Comparison of ENCODE assay signal across 19 cellular contexts in genomic region chr12:32577328-32577727, GRCh38.
DNase-seq lines count a peak whose midpoint lies in the region; ATAC-seq, FAIRE-seq and TF ChIP-seq lines count a peak whose summit lies in the region.
"Had no signal": no experiment of that assay in that cellular context is flagged by ENCODE, and none has a peak within 500 bp of the region (broad histone marks: within the 10 kb centered on the region; RNA-seq: fewer than 3 reads in every experiment).

No MANE protein-coding gene starts in this region.

- ATAC-seq in heart left ventricle (peak in 1 of 4 donors; percentile 59), left lung (no peak)
- ATAC-seq: A549, HepG2 had no signal

- no peaks in the 10 kb centered on the region for H4K20me1 ChIP-seq in endothelial cell of umbilical vein (replicated peaks; ENCODE audit: control insufficient read depth, extremely low read depth, insufficient read depth, low read length)
- H4K20me1 ChIP-seq: BLaER1 had no signal

- H3K27me3 Mint-ChIP-seq in mesothelial cell of epicardium (ENCODE audit: low read depth), result no peaks in the 10 kb centered on the region
- H3K27me3 Mint-ChIP-seq: IgD-negative memory B cell had no signal

- TF ChIP-seq POLR2A in heart left ventricle (IDR thresholded peaks at IDR 0.05) (no peak), endothelial cell of umbilical vein (IDR thresholded peaks at IDR 0.05; ENCODE audit: low read depth, low read length) (no peak), Peyer's patch (IDR thresholded peaks at IDR 0.05) (no peak)

- no peaks in the 10 kb centered on the region for H3K9me1 ChIP-seq in endothelial cell of umbilical vein (replicated peaks; ENCODE audit: control insufficient read depth, extremely low read depth, insufficient read depth, low read length)

- peaks cover 10% of the 10 kb centered on the region for H3K4me1 Mint-ChIP-seq in mesothelial cell of epicardium
- H3K4me1 Mint-ChIP-seq: IgD-negative memory B cell had no signal

- 36 to 51% (median 46%) methylated on average over 2 of the region's 2 CpGs for WGBS in heart left ventricle, 4 donors

- peak overlapping the region in 10 of 12 donors; percentile 17 to 63 (median 32) for H3K27ac ChIP-seq in heart left ventricle
- H3K27ac ChIP-seq in right atrium auricular region, result no peak overlapping the region
- H3K27ac ChIP-seq in endothelial cell of umbilical vein (ENCODE audit: insufficient read depth, low read depth, low read length), result no peak overlapping the region
- H3K27ac ChIP-seq in left lung, result no peak overlapping the region
- H3K27ac ChIP-seq in Peyer's patch, result no peak overlapping the region
- H3K27ac ChIP-seq: 22Rv1, A549, BLaER1 had no signal

- H3K79me2 ChIP-seq in endothelial cell of umbilical vein (ENCODE audit: control insufficient read depth, insufficient read depth, low read length), result peaks cover 8% of the 10 kb centered on the region

- H3K27me3 ChIP-seq in heart left ventricle (no peaks in the 10 kb centered on the region), right atrium auricular region (no peaks in the 10 kb centered on the region), endothelial cell of umbilical vein (ENCODE audit: control insufficient read depth in 2 of 2, insufficient read depth in 2 of 2, low read length in 2 of 2) (no peaks in the 10 kb centered on the region), left lung (no peaks in the 10 kb centered on the region), Peyer's patch (no peaks in the 10 kb centered on the region)
- H3K27me3 ChIP-seq: BLaER1 had no signal

- DNase-seq in heart left ventricle (no peak), right atrium auricular region (ENCODE audit: low spot score) (no peak), endothelial cell of umbilical vein (ENCODE audit: low read depth, low spot score) (no peak), mesothelial cell of epicardium (ENCODE audit: low spot score in 2 of 2, unreplicated experiment in 2 of 2) (no peak), NCI-H748 treated with DMSO at 0.1 percent for 48 hours (lab: John Stamatoyannopoulos, UW) (no peak), left lung (no peak), Peyer's patch (no peak)
- DNase-seq: Calu3; CD4-positive, alpha-beta memory T cell; DMS79 treated with DMSO at 0.1 percent for 48 hours; GF-D8; H9 had no signal

- BruUV-seq in endothelial cell of umbilical vein (replicated peaks; lab: Mats Ljungman, UMichigan), result TSS peak; percentile 4

- H2AFZ ChIP-seq in endothelial cell of umbilical vein (ENCODE audit: low read depth, low read length), result no peak overlapping the region

- H3K36me3 ChIP-seq in heart left ventricle, result peaks cover 0 to 65% (median 29%) of the 10 kb centered on the region in 9 donors
- H3K36me3 ChIP-seq in right atrium auricular region, result peaks cover 18% of the 10 kb centered on the region
- H3K36me3 ChIP-seq in endothelial cell of umbilical vein (ENCODE audit: control insufficient read depth in 2 of 2, extremely low read depth in 1 of 2, insufficient read depth in 2 of 2, low read length in 2 of 2), result peaks cover 2% of the 10 kb centered on the region in 2 experiments
- peaks cover 0 to 46% of the 10 kb centered on the region in 2 donors for H3K36me3 ChIP-seq in left lung
- peaks cover 0 to 41% (median 0%) of the 10 kb centered on the region in 3 donors for H3K36me3 ChIP-seq in Peyer's patch

- no peak overlapping the region for H3K4me3 Mint-ChIP-seq in mesothelial cell of epicardium
- H3K4me3 Mint-ChIP-seq: CD14-positive monocyte; CD4-positive, alpha-beta memory T cell; H9; IgD-negative memory B cell had no signal

- CTCF ChIA-PET in endothelial cell of umbilical vein (lab: Charles Lee), result interaction anchor here (2.7 kb wide), 1 partner anchor 9 kb away, joined by 10 read pairs; no protein-coding TSS in a partner anchor

- no peak overlapping the region for H3K9ac ChIP-seq in endothelial cell of umbilical vein (replicated peaks; ENCODE audit: extremely low read depth, insufficient read depth, low read length)
- H3K9ac ChIP-seq: BLaER1 had no signal

- H3K4me1 ChIP-seq in heart left ventricle (peaks cover 0 to 26% (median 8%) of the 10 kb centered on the region in 12 donors), right atrium auricular region (no peaks in the 10 kb centered on the region), endothelial cell of umbilical vein (ENCODE audit: control insufficient read depth, extremely low read depth, insufficient read depth, low read length) (no peaks in the 10 kb centered on the region), left lung (no peaks in the 10 kb centered on the region), Peyer's patch (no peaks in the 10 kb centered on the region)
- H3K4me1 ChIP-seq: A549, BLaER1 had no signal

- FAIRE-seq in endothelial cell of umbilical vein (lab: Jason Lieb, UNC), result no peak
- FAIRE-seq: A549, H1, HepG2 had no signal

- POLR2A ChIA-PET in endothelial cell of umbilical vein (lab: Charles Lee), result no interaction called here

- TF ChIP-seq CTCF in heart left ventricle (IDR thresholded peaks at IDR 0.05) (no peak), right atrium auricular region (IDR thresholded peaks at IDR 0.05) (no peak), endothelial cell of umbilical vein (IDR thresholded peaks at IDR 0.05; ENCODE audit: extremely low read depth in 1 of 2, insufficient read depth in 1 of 2, low read depth in 1 of 2, low read length in 2 of 2) (no peak), mesothelial cell of epicardium (IDR thresholded peaks at IDR 0.05; ENCODE audit: unreplicated experiment) (no peak), left lung (IDR thresholded peaks at IDR 0.05) (no peak), Peyer's patch (IDR thresholded peaks at IDR 0.05) (no peak)

- peaks cover 25% of the 10 kb centered on the region for H3K36me3 Mint-ChIP-seq in mesothelial cell of epicardium

- no peak overlapping the region for H3K4me3 ChIP-seq in heart left ventricle
- H3K4me3 ChIP-seq in right atrium auricular region, result no peak overlapping the region
- H3K4me3 ChIP-seq in endothelial cell of umbilical vein (replicated peaks in 1 of 3; ENCODE audit: insufficient read depth in 1 of 3, low read depth in 1 of 3, low read length in 3 of 3), result no peak overlapping the region
- no peak overlapping the region for H3K4me3 ChIP-seq in left lung
- no peak overlapping the region for H3K4me3 ChIP-seq in Peyer's patch
- H3K4me3 ChIP-seq: A549, BLaER1 had no signal

- dilution Hi-C loops in endothelial cell of umbilical vein (cut with MboI; ENCODE audit: extremely low pct_ligation_motif_present, low sequenced_read_pairs), result no loop called here

- H3K9me3 Mint-ChIP-seq in mesothelial cell of epicardium, result peaks cover 15% of the 10 kb centered on the region
- H3K9me3 Mint-ChIP-seq: CD4-positive, alpha-beta memory T cell had no signal

- H3K9me3 ChIP-seq in heart left ventricle (peaks cover 0 to 4% (median 0%) of the 10 kb centered on the region in 12 donors), right atrium auricular region (no peaks in the 10 kb centered on the region), endothelial cell of umbilical vein (replicated peaks; ENCODE audit: control insufficient read depth, insufficient read depth, low read length) (no peaks in the 10 kb centered on the region), left lung (no peaks in the 10 kb centered on the region), Peyer's patch (no peaks in the 10 kb centered on the region)

- H3K27ac Mint-ChIP-seq in mesothelial cell of epicardium, result peak overlapping the region; percentile 56
- H3K27ac Mint-ChIP-seq: H9, IgD-negative memory B cell had no signal

- intact Hi-C loops in heart left ventricle (cut with DNase I), result no loop called here
- intact Hi-C loops in endothelial cell of umbilical vein (cut with micrococcal nuclease), result no loop called here
- intact Hi-C loops in left lung (cut with DNase I), result no loop called here

- H3K4me2 ChIP-seq in endothelial cell of umbilical vein (ENCODE audit: insufficient read depth, low read length), result no peak overlapping the region
- H3K4me2 ChIP-seq: A549, BLaER1 had no signal

TF ChIP-seq in endothelial cell of umbilical vein, 7 proteins besides CTCF, POLR2A, EP300 and RAD21:
- TF ChIP-seq EZH2 (IDR thresholded peaks at IDR 0.05; ENCODE audit: borderline replicate concordance, low read depth, low read length, severe bottlenecking) (no peak), POLR2AphosphoS5 (IDR thresholded peaks at IDR 0.05; ENCODE audit: insufficient read depth, low read depth, low read length) (no peak), FOS (IDR thresholded peaks at IDR 0.05; ENCODE audit: borderline replicate concordance, insufficient read depth, low read length) (no peak), MYC (IDR thresholded peaks at IDR 0.05; ENCODE audit: low read depth, low read length) (no peak), GATA2 (IDR thresholded peaks at IDR 0.05; ENCODE audit: insufficient read depth, insufficient read length, low read depth, low read length) (no peak), JUN (IDR thresholded peaks at IDR 0.05; ENCODE audit: borderline replicate concordance, insufficient read depth, insufficient read length, low read depth) (no peak)
- TF ChIP-seq, protein P1, sequence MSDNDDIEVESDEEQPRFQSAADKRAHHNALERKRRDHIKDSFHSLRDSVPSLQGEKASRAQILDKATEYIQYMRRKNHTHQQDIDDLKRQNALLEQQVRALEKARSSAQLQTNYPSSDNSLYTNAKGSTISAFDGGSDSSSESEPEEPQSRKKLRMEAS (IDR thresholded peaks at IDR 0.05; ENCODE audit: insufficient read depth, insufficient read length), result no peak

Comparison
In these comparisons a context has a peak if more than half of its experiments do, and no peak if none do; other contexts are left out.
1. H3K27ac ChIP-seq: peak in heart left ventricle (10 of 12); none in right atrium auricular region (0 of 2), endothelial cell of umbilical vein (single experiment), left lung (0 of 2) and Peyer's patch (0 of 4).